ENCODE assay signal across 13 cellular contexts in genomic region chr10:23035569-23035968, GRCh38. TPM values are rescaled to one million over a fixed set of nuclear protein-coding genes. Genes with fewer than 3 reads are reported as not detected.
DNase-seq lines count a peak whose midpoint lies in the region; ATAC-seq, FAIRE-seq and TF ChIP-seq lines count a peak whose summit lies in the region.
"Had no signal": no experiment of that assay in that cellular context is flagged by ENCODE, and none has a peak within 500 bp of the region (broad histone marks: within the 10 kb centered on the region; RNA-seq: fewer than 3 reads in every experiment).

No MANE protein-coding gene starts in this region.

- no peak for DNase-seq in GM06990 (ENCODE audit: extremely low read depth, insufficient read length)
- DNase-seq in RKO (ENCODE audit: low spot score), result peak; percentile 55
- DNase-seq in fibroblast of mammary gland (ENCODE audit: low read depth), result peak; percentile 11
- no peak for DNase-seq in activated naive CD4-positive, alpha-beta T cell treated with anti-CD3 and anti-CD28 coated beads, Interleukin-2, amount 50 U/mL, for 16 hours
- DNase-seq in left colon, result no peak
- no peak for DNase-seq in frontal cortex (ENCODE audit: low spot score in 2 of 2)
- no peak for DNase-seq in stimulated activated CD4-positive, alpha-beta T cell treated with anti-CD3 and anti-CD28 coated beads, Interleukin-2, amount 100 ng/mL, for 48 hours
- DNase-seq: body of pancreas; CD4-positive, alpha-beta T cell; midbrain; NCI-H2107; small intestine had no signal

- no peak for FAIRE-seq in frontal cortex (lab: Jason Lieb, UNC)
- FAIRE-seq: small intestine had no signal

- no peak overlapping the region for H3K27ac ChIP-seq in 22Rv1
- H3K27ac ChIP-seq: body of pancreas had no signal

- TF ChIP-seq CTCF in 22Rv1 (IDR thresholded peaks at IDR 0.05) (peak; percentile 17; the same call in 1 of the 2 replicates), GM06990 (IDR thresholded peaks at IDR 0.05; ENCODE audit: insufficient read depth, low read length, poor library complexity, severe bottlenecking) (peak; percentile 40), fibroblast of mammary gland (conservative IDR thresholded peaks at IDR 0.05; ENCODE audit: control insufficient read depth, insufficient read depth, low read depth, low read length) (peak; percentile 38)

- H3K4me3 ChIP-seq in GM06990 (replicated peaks; ENCODE audit: low read depth, low read length), result no peak overlapping the region
- H3K4me3 ChIP-seq in fibroblast of mammary gland (ENCODE audit: control insufficient read depth, low read depth, low read length), result no peak overlapping the region
- H3K4me3 ChIP-seq: body of pancreas had no signal

- intact Hi-C loops in left colon (cut with DNase I, micrococcal nuclease), result no loop called here

- H3K27me3 ChIP-seq in GM06990 (replicated peaks; ENCODE audit: control insufficient read depth, insufficient read depth, low read length), result no peaks in the 10 kb centered on the region
- H3K27me3 ChIP-seq: body of pancreas had no signal

- no peak for ATAC-seq in left colon
- ATAC-seq: body of pancreas had no signal

- no peaks in the 10 kb centered on the region for H3K36me3 ChIP-seq in GM06990 (ENCODE audit: control insufficient read depth, insufficient read depth, low read length)

RNA-seq across cellular contexts. Expression of gene MSRB2, which starts 59.8 kb away (rescaled TPM):
- total RNA-seq in left colon (10 to 100 TPM; 39.9 to 43.7 TPM), frontal cortex (20.4 TPM)

Comparison
In these comparisons a context has a peak if more than half of its experiments do, and no peak if none do; other contexts are left out.
1. DNase-seq: peak in RKO (single experiment) and fibroblast of mammary gland (single experiment); none in GM06990 (single experiment), activated naive CD4-positive, alpha-beta T cell treated with anti-CD3 and anti-CD28 coated beads, Interleukin-2, amount 50 U/mL, for 16 hours (single experiment), left colon (0 of 2), frontal cortex (0 of 2) and stimulated activated CD4-positive, alpha-beta T cell treated with anti-CD3 and anti-CD28 coated beads, Interleukin-2, amount 100 ng/mL, for 48 hours (0 of 2).
2. Peak in every context shown above with its lines, with median percentiles within 50 percentile points of each other: CTCF ChIP-seq.